ENCODE assay signal across 8 cellular contexts in the genomic region with DNA sequence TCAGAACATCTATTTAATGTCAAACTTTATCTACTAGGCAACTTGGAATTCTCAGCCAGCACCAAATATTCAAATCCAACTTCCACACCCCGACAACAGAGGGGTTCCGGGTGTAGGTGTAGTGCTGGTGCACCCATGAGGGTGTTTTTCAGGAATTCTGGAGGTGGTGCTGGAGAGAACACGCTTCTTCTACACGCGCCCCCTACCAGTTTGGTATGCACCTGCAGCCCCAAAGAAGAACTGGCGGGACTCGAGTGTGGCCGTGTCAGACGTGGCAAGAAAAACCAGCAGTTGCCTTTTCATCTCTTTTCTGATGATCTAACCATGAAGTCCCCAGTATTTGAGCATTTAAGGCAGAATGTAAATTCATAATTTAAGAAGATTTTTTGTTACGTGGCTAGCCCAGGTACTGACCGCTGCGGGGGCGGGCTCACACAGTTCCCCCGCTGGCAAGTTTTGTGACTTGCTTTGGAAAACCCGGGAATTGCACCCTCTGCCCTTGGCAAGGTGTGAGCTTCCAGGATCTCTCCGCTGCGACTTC. TPM values are rescaled to one million over a fixed set of nuclear protein-coding genes. Genes with fewer than 3 reads are reported as not detected.
A peak's percentile ranks its signal among the peaks of the same experiment; 100 is the strongest.
DNase-seq lines count a peak whose midpoint lies in the region; ATAC-seq, FAIRE-seq and TF ChIP-seq lines count a peak whose summit lies in the region.

No MANE protein-coding gene starts in this region.

- H3K9ac ChIP-seq in endothelial cell of umbilical vein (replicated peaks; ENCODE audit: extremely low read depth, insufficient read depth, low read length): no peak overlapping the region

- H3K27ac ChIP-seq in HL-60 (replicated peaks) (no peak overlapping the region), endothelial cell of umbilical vein (ENCODE audit: insufficient read depth, low read depth, low read length) (no peak overlapping the region)

- DNase-seq in CD14-positive monocyte (ENCODE audit: low spot score) (peak; percentile 47), HL-60 (ENCODE audit: low read depth in 1 of 2, low spot score in 1 of 2) (peak; percentile 25 to 64), NCI-H82 (lab: John Stamatoyannopoulos, UW) (peak; percentile 84), endothelial cell of umbilical vein (ENCODE audit: low read depth, low spot score) (peak; percentile 50), mucosa of descending colon (peak; percentile 69 to 78 (median 76))
- DNase-seq in activated CD8-positive, alpha-beta memory T cell treated with anti-CD3 and anti-CD28 coated beads for 48 hours (ENCODE audit: low read depth in 2 of 3, low spot score in 2 of 3): peak in 2 of 3 experiments; percentile 2 to 3
- DNase-seq in stimulated activated naive CD4-positive, alpha-beta T cell (lab: John Stamatoyannopoulos, UW): peak; percentile 5 to 47 (median 20)

- dilution Hi-C loops in endothelial cell of umbilical vein (cut with MboI; ENCODE audit: extremely low pct_ligation_motif_present, low sequenced_read_pairs): no loop called here

- TF ChIP-seq POLR2A in endothelial cell of umbilical vein (IDR thresholded peaks at IDR 0.05; ENCODE audit: low read depth, low read length): no peak

- H3K4me3 Mint-ChIP-seq in CD14-positive monocyte: peak overlapping the region; percentile 79 to 94

- CTCF ChIA-PET in endothelial cell of umbilical vein (lab: Charles Lee): interaction anchor here (0.9 to 3.8 kb wide), 8 partner anchors 9 to 636 kb away, joined by 3 to 30 read pairs (median 4); a partner anchor contains a TSS

- H3K79me2 ChIP-seq in endothelial cell of umbilical vein (ENCODE audit: control insufficient read depth, insufficient read depth, low read length): no peaks in the 10 kb centered on the region

- H4K20me1 ChIP-seq in endothelial cell of umbilical vein (replicated peaks; ENCODE audit: control insufficient read depth, extremely low read depth, insufficient read depth, low read length): no peaks in the 10 kb centered on the region

- intact Hi-C loops in CD14-positive monocyte (cut with micrococcal nuclease): no loop called here
- intact Hi-C loops in endothelial cell of umbilical vein (cut with micrococcal nuclease): loop anchor here (1.0 to 10.0 kb wide), 3 partner anchors 29 to 118 kb away; a partner anchor contains a TSS
- intact Hi-C loops in mucosa of descending colon (cut with DNase I, micrococcal nuclease): no loop called here

- TF ChIP-seq CTCF in CD14-positive monocyte (IDR thresholded peaks at IDR 0.05) (peak; percentile 68), HL-60 (IDR thresholded peaks at IDR 0.05; ENCODE audit: insufficient read depth, low read length) (peak; percentile 4), endothelial cell of umbilical vein (IDR thresholded peaks at IDR 0.05; ENCODE audit: extremely low read depth in 1 of 2, insufficient read depth in 1 of 2, low read depth in 1 of 2, low read length in 2 of 2) (peak; percentile 45 to 78), mucosa of descending colon (IDR thresholded peaks at IDR 0.05) (peak; percentile 67)

- no TSS peak for BruUV-seq in endothelial cell of umbilical vein (replicated peaks; lab: Mats Ljungman, UMichigan)

- H3K27me3 ChIP-seq in HL-60 (ENCODE audit: insufficient read depth, poor library complexity, severe bottlenecking): peaks cover 16% of the 10 kb centered on the region
- peaks cover 25 to 34% of the 10 kb centered on the region in 2 experiments for H3K27me3 ChIP-seq in endothelial cell of umbilical vein (ENCODE audit: control insufficient read depth in 2 of 2, insufficient read depth in 2 of 2, low read length in 2 of 2)

- peak overlapping the region; percentile 5 for H2AFZ ChIP-seq in endothelial cell of umbilical vein (ENCODE audit: low read depth, low read length)

- H3K9me1 ChIP-seq in endothelial cell of umbilical vein (replicated peaks; ENCODE audit: control insufficient read depth, extremely low read depth, insufficient read depth, low read length): no peaks in the 10 kb centered on the region

- H3K4me3 ChIP-seq in HL-60 (replicated peaks; ENCODE audit: insufficient read depth, low read length) (peak overlapping the region; percentile 55), endothelial cell of umbilical vein (replicated peaks in 1 of 3; ENCODE audit: insufficient read depth in 1 of 3, low read depth in 1 of 3, low read length in 3 of 3) (peak overlapping the region; percentile 4 to 57 (median 38)), mucosa of descending colon (peak overlapping the region; percentile 67)

- peak overlapping the region; percentile 65 for H3K4me2 ChIP-seq in endothelial cell of umbilical vein (ENCODE audit: insufficient read depth, low read length)

- ATAC-seq in GM19452 (IDR thresholded peaks at IDR 0.05; ENCODE audit: unreplicated experiment): peak; percentile 63
- ATAC-seq in mucosa of descending colon: peak; percentile 82

- H3K4me1 ChIP-seq in endothelial cell of umbilical vein (ENCODE audit: control insufficient read depth, extremely low read depth, insufficient read depth, low read length) (no peaks in the 10 kb centered on the region), mucosa of descending colon (ENCODE audit: low read depth) (peaks cover 5% of the 10 kb centered on the region)

- H3K27me3 Mint-ChIP-seq in CD14-positive monocyte (ENCODE audit: low read depth in 3 of 3): peaks cover 62 to 79% (median 64%) of the 10 kb centered on the region in 3 donors

- H3K4me1 Mint-ChIP-seq in CD14-positive monocyte: peaks cover 12% of the 10 kb centered on the region

- H3K36me3 Mint-ChIP-seq in CD14-positive monocyte: peaks cover 0 to 5% of the 10 kb centered on the region in 2 donors

- H3K9me3 ChIP-seq in endothelial cell of umbilical vein (replicated peaks; ENCODE audit: control insufficient read depth, insufficient read depth, low read length): no peaks in the 10 kb centered on the region
- no peaks in the 10 kb centered on the region for H3K9me3 ChIP-seq in mucosa of descending colon

- no peak overlapping the region for H3K27ac Mint-ChIP-seq in CD14-positive monocyte

- H3K36me3 ChIP-seq in endothelial cell of umbilical vein (ENCODE audit: control insufficient read depth in 2 of 2, extremely low read depth in 1 of 2, insufficient read depth in 2 of 2, low read length in 2 of 2): no peaks in the 10 kb centered on the region
- no peaks in the 10 kb centered on the region for H3K36me3 ChIP-seq in mucosa of descending colon (ENCODE audit: low read depth)

- FAIRE-seq in endothelial cell of umbilical vein (lab: Jason Lieb, UNC): peak; percentile 82

- peaks cover 0 to 17% (median 3%) of the 10 kb centered on the region in 7 donors for H3K9me3 Mint-ChIP-seq in CD14-positive monocyte

- POLR2A ChIA-PET in endothelial cell of umbilical vein (lab: Charles Lee): no interaction called here

TF ChIP-seq in endothelial cell of umbilical vein, 7 proteins besides CTCF, POLR2A, EP300 and RAD21:
- no peak for TF ChIP-seq JUN (IDR thresholded peaks at IDR 0.05; ENCODE audit: borderline replicate concordance, insufficient read depth, insufficient read length, low read depth)
- no peak for TF ChIP-seq MYC (IDR thresholded peaks at IDR 0.05; ENCODE audit: low read depth, low read length)
- TF ChIP-seq EZH2 (IDR thresholded peaks at IDR 0.05; ENCODE audit: borderline replicate concordance, low read depth, low read length, severe bottlenecking): no peak
- TF ChIP-seq FOS (IDR thresholded peaks at IDR 0.05; ENCODE audit: borderline replicate concordance, insufficient read depth, low read length): no peak
- TF ChIP-seq GATA2 (IDR thresholded peaks at IDR 0.05; ENCODE audit: insufficient read depth, insufficient read length, low read depth, low read length): no peak
- TF ChIP-seq POLR2AphosphoS5 (IDR thresholded peaks at IDR 0.05; ENCODE audit: insufficient read depth, low read depth, low read length): no peak
- TF ChIP-seq, protein P1, sequence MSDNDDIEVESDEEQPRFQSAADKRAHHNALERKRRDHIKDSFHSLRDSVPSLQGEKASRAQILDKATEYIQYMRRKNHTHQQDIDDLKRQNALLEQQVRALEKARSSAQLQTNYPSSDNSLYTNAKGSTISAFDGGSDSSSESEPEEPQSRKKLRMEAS (IDR thresholded peaks at IDR 0.05; ENCODE audit: insufficient read depth, insufficient read length): no peak

RNA-seq across cellular contexts. Expression of a gene that starts 0.4 kb away (rescaled TPM):
- polyA plus RNA-seq in CD14-positive monocyte (not detected), endothelial cell of umbilical vein (0.05 and 0.11 TPM in 2 replicates)
- total RNA-seq in endothelial cell of umbilical vein (0.07 and 0.51 TPM in 2 replicates), mucosa of descending colon (10 to 100 TPM; 53.4 to 77.3 (median 55.1) TPM)
- polyA plus RNA-seq in endothelial cell of umbilical vein (2011; cell fraction: cytosol; rRNA removed): 0.06 TPM in 2 replicates
- 0.11 and 0.15 TPM in 2 replicates for polyA plus RNA-seq in endothelial cell of umbilical vein (2011; cell fraction: nucleus; rRNA removed)
- 0.03 TPM in 1 of 2 replicates, not detected in the other for polyA plus RNA-seq in endothelial cell of umbilical vein (2012)
- polyA minus RNA-seq in endothelial cell of umbilical vein: 0.13 and 0.34 TPM in 2 replicates
- 6.0 TPM for polyA minus RNA-seq in endothelial cell of umbilical vein (2011; cell fraction: cytosol; rRNA and poly(A)+ RNA removed)
- 0.14 and 0.96 TPM in 2 replicates for polyA minus RNA-seq in endothelial cell of umbilical vein (2011; cell fraction: nucleus; rRNA and poly(A)+ RNA removed)

RNA-seq across cellular contexts. Expression of a gene that starts 44.0 kb away (rescaled TPM):
- polyA plus RNA-seq in CD14-positive monocyte (1 to 10 TPM; 4.4 to 5.5 TPM), endothelial cell of umbilical vein (2.1 and 2.6 TPM in 2 replicates)
- total RNA-seq in endothelial cell of umbilical vein (8.6 and 12.3 TPM in 2 replicates), mucosa of descending colon (10 to 100 TPM in 2 of 3 donors, 1 to 10 TPM in 1; 5.9 to 16.8 (median 11.4) TPM)
- polyA plus RNA-seq in endothelial cell of umbilical vein (2011; cell fraction: cytosol; rRNA removed): 1.7 and 2.4 TPM in 2 replicates
- 1.1 and 1.4 TPM in 2 replicates for polyA plus RNA-seq in endothelial cell of umbilical vein (2011; cell fraction: nucleus; rRNA removed)
- 3.6 and 4.6 TPM in 2 replicates for polyA plus RNA-seq in endothelial cell of umbilical vein (2012)
- polyA minus RNA-seq in endothelial cell of umbilical vein: 5.7 and 19.2 TPM in 2 replicates
- polyA minus RNA-seq in endothelial cell of umbilical vein (2011; cell fraction: cytosol; rRNA and poly(A)+ RNA removed): 4.4 TPM
- polyA minus RNA-seq in endothelial cell of umbilical vein (2011; cell fraction: nucleus; rRNA and poly(A)+ RNA removed): 1.3 and 2.7 TPM in 2 replicates

Comparison
In these comparisons a context has a peak if more than half of its experiments do, and no peak if none do; other contexts are left out.
1. DNase-seq: peak in every context shown above with its lines; median percentile 84 in NCI-H82; 76 in mucosa of descending colon; 50 in endothelial cell of umbilical vein; 47 in CD14-positive monocyte; 44 in HL-60; 20 in stimulated activated naive CD4-positive, alpha-beta T cell; 2 in activated CD8-positive, alpha-beta memory T cell treated with anti-CD3 and anti-CD28 coated beads for 48 hours.
2. CTCF ChIP-seq: peak in every context shown above with its lines; median percentile 68 in CD14-positive monocyte; 67 in mucosa of descending colon; 62 in endothelial cell of umbilical vein; 4 in HL-60.
3. RNA of a gene that starts 0.4 kb away (total RNA-seq): 53.4 to 77.3 TPM in mucosa of descending colon; 0.07 to 0.51 TPM in endothelial cell of umbilical vein; every median in the first group is over 10 times any median in the second.
4. Peak in every context shown above with its lines, with median percentiles within 50 percentile points of each other: H3K4me3 ChIP-seq.